Comparison of ENCODE assay signal across 9 cellular contexts in the genomic region with DNA sequence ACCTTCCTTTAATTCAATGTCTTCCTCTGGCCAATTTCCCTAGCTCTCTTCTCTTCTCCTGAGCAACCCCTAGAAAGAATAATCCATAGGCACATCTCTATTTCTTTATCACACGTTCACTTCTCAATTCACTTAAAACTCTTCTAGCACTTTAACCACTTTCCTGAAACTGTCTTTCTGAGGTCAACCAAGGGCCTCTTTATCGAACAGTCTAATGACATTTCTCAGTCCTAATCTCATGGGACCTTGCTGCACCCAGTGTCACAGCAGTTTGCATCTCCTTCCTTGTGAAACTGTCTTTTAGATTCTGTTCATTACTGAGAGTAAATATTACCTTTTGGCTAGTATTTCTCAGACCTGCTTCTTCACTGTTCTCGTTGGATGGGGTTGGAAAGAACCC.
DNase-seq lines count a peak whose midpoint lies in the region; ATAC-seq and TF ChIP-seq lines count a peak whose summit lies in the region.
"Had no signal": no experiment of that assay in that cellular context is flagged by ENCODE, and none has a peak within 500 bp of the region (broad histone marks: within the 10 kb centered on the region; RNA-seq: fewer than 3 reads in every experiment).

No MANE protein-coding gene starts in this region.

- no peaks in the 10 kb centered on the region for H3K4me1 ChIP-seq in lower lobe of right lung

- ATAC-seq in GM18909 (IDR thresholded peaks at IDR 0.05; ENCODE audit: poor library complexity, unreplicated experiment) (peak; percentile 95), GM21576 (IDR thresholded peaks at IDR 0.05; ENCODE audit: unreplicated experiment) (peak; percentile 81), HG03108 (IDR thresholded peaks at IDR 0.05; ENCODE audit: unreplicated experiment) (peak; percentile 78), lower lobe of right lung (no peak)

- intact Hi-C loops in lower lobe of right lung (cut with DNase I), result no loop called here

- no peak for TF ChIP-seq POLR2A in erythroblast (IDR thresholded peaks at IDR 0.05; ENCODE audit: low read length)

- H3K9me3 ChIP-seq in lower lobe of right lung, result no peaks in the 10 kb centered on the region

- no peaks in the 10 kb centered on the region for H3K27me3 ChIP-seq in lower lobe of right lung (ENCODE audit: low read depth)

- H3K36me3 ChIP-seq in lower lobe of right lung, result no peaks in the 10 kb centered on the region

- no peak for TF ChIP-seq CTCF in lower lobe of right lung (IDR thresholded peaks at IDR 0.05)

- DNase-seq in erythroblast (lab: John Stamatoyannopoulos, UW) (peak; percentile 60 to 77), SKM-1 treated with dmso at 0.1 percent for 144 hours (lab: John Stamatoyannopoulos, UW; ENCODE audit: unreplicated experiment) (no peak), NCI-H526 treated with DMSO at 0.1 percent for 48 hours (lab: John Stamatoyannopoulos, UW) (no peak), retina (no peak), lower lobe of right lung (no peak)
- DNase-seq: NCI-H510A treated with DMSO at 0.1 percent for 48 hours had no signal

- no peak overlapping the region for H3K27ac ChIP-seq in lower lobe of right lung

- H3K4me3 ChIP-seq in lower lobe of right lung, result no peak overlapping the region

Comparison
In these comparisons a context has a peak if more than half of its experiments do, and no peak if none do; other contexts are left out.
1. ATAC-seq: peak in GM18909 (single experiment), GM21576 (single experiment) and HG03108 (single experiment); none in lower lobe of right lung (0 of 2).
2. DNase-seq: peak in erythroblast (2 of 2); none in SKM-1 treated with dmso at 0.1 percent for 144 hours (single experiment), NCI-H526 treated with DMSO at 0.1 percent for 48 hours (single experiment), retina (single experiment) and lower lobe of right lung (single experiment).